In genomic region chr1:15454256-15454655, GRCh38 we compare ENCODE assay signal across 18 cellular contexts. TPM values are rescaled to one million over a fixed set of nuclear protein-coding genes. Genes with fewer than 3 reads are reported as not detected.
DNase-seq lines count a peak whose midpoint lies in the region; ATAC-seq and TF ChIP-seq lines count a peak whose summit lies in the region.
"Had no signal": no experiment of that assay in that cellular context is flagged by ENCODE, and none has a peak within 500 bp of the region (broad histone marks: within the 10 kb centered on the region; RNA-seq: fewer than 3 reads in every experiment).

No MANE protein-coding gene starts in this region.

- H3K9me3 ChIP-seq in AG04450 (ENCODE audit: control insufficient read depth, insufficient read depth, low read length) (peaks cover 10% of the 10 kb centered on the region), body of pancreas (no peaks in the 10 kb centered on the region)

- TF ChIP-seq CTCF in AG04450 (IDR thresholded peaks at IDR 0.05; ENCODE audit: low read depth, low read length): no peak
- no peak for TF ChIP-seq CTCF in body of pancreas (IDR thresholded peaks at IDR 0.05)

- no peak for TF ChIP-seq POLR2A in body of pancreas (IDR thresholded peaks at IDR 0.05)

- no peak overlapping the region for H3K4me3 ChIP-seq in AG04450 (ENCODE audit: low read depth, low read length)
- H3K4me3 ChIP-seq in body of pancreas: no peak overlapping the region
- H3K4me3 ChIP-seq: tibial nerve had no signal

- H3K4me1 Mint-ChIP-seq in activated T-helper 17 cell treated with anti-CD3 and anti-CD28 coated beads, Interleukin-2, amount 50 U/mL, for 72 hours: no peaks in the 10 kb centered on the region

- intact Hi-C loops in body of pancreas (cut with DNase I): no loop called here

- H3K27me3 Mint-ChIP-seq in activated T-helper 17 cell treated with anti-CD3 and anti-CD28 coated beads, Interleukin-2, amount 50 U/mL, for 72 hours: peaks cover 10% of the 10 kb centered on the region
- H3K27me3 Mint-ChIP-seq: activated naive CD8-positive, alpha-beta T cell had no signal

- peaks cover 74% of the 10 kb centered on the region for H3K4me1 ChIP-seq in body of pancreas
- H3K4me1 ChIP-seq: tibial nerve had no signal

- no peaks in the 10 kb centered on the region for H3K36me3 ChIP-seq in body of pancreas (replicated peaks in 1 of 2; ENCODE audit: insufficient read depth in 1 of 2, low read depth in 2 of 2)
- H3K36me3 ChIP-seq: tibial nerve, WERI-Rb-1 had no signal

- ATAC-seq in body of pancreas (peak; percentile 64), GM21737 (IDR thresholded peaks at IDR 0.05; ENCODE audit: unreplicated experiment) (no peak), GM19463 (IDR thresholded peaks at IDR 0.05; ENCODE audit: unreplicated experiment) (no peak), HG02970 (IDR thresholded peaks at IDR 0.05; ENCODE audit: low FRiP score, unreplicated experiment) (no peak)
- no peak for ATAC-seq in activated T-helper 17 cell treated with anti-CD3 and anti-CD28 coated beads, Interleukin-2, amount 50 U/mL, for 72 hours (replicated peaks)

- POLR2A ChIA-PET in AG04450 (lab: Yijun Ruan, JAX): interaction anchor here (0.6 kb wide), 1 partner anchor 170 kb away, joined by 4 read pairs; no protein-coding TSS in a partner anchor

- H3K9me3 Mint-ChIP-seq in activated T-helper 17 cell treated with anti-CD3 and anti-CD28 coated beads, Interleukin-2, amount 50 U/mL, for 72 hours: no peaks in the 10 kb centered on the region

- CTCF ChIA-PET in AG04450 (lab: Charles Lee): no interaction called here

- peak; percentile 32 for DNase-seq in AG04450 (ENCODE audit: low read depth, low spot score)
- peak; percentile 76 for DNase-seq in LHCN-M2 (ENCODE audit: low read depth)
- peak; percentile 87 to 94 (median 91) for DNase-seq in body of pancreas
- DNase-seq in iris pigment epithelial cell (ENCODE audit: low read depth): peak; percentile 78
- DNase-seq: activated CD8-positive, alpha-beta memory T cell treated with anti-CD3 and anti-CD28 coated beads, Interleukin-2, amount 50 U/mL, for 48 hours; DMS 273 treated with DMSO at 0.1 percent for 48 hours; islet precursor cell; NCI-H2029 treated with DMSO at 0.1 percent for 48 hours; WERI-Rb-1 had no signal

- no peak overlapping the region for H3K27ac Mint-ChIP-seq in activated T-helper 17 cell treated with anti-CD3 and anti-CD28 coated beads, Interleukin-2, amount 50 U/mL, for 72 hours
- H3K27ac Mint-ChIP-seq: activated naive CD8-positive, alpha-beta T cell had no signal

- no peak overlapping the region for H3K4me3 Mint-ChIP-seq in activated T-helper 17 cell treated with anti-CD3 and anti-CD28 coated beads, Interleukin-2, amount 50 U/mL, for 72 hours
- H3K4me3 Mint-ChIP-seq: activated naive CD8-positive, alpha-beta T cell had no signal

- H3K27me3 ChIP-seq in AG04450 (ENCODE audit: control insufficient read depth, insufficient read depth, low read length) (peaks cover 9% of the 10 kb centered on the region), body of pancreas (no peaks in the 10 kb centered on the region)
- H3K27me3 ChIP-seq: tibial nerve had no signal

- no peaks in the 10 kb centered on the region for H3K36me3 Mint-ChIP-seq in activated T-helper 17 cell treated with anti-CD3 and anti-CD28 coated beads, Interleukin-2, amount 50 U/mL, for 72 hours (ENCODE audit: low read depth)
- H3K36me3 Mint-ChIP-seq: activated naive CD8-positive, alpha-beta T cell had no signal

- WGBS in body of pancreas, 2 donors: 26 to 33% methylated on average over 3 of the region's 3 CpGs

- H3K27ac ChIP-seq in AG04450 (ENCODE audit: low read depth, low read length) (peak overlapping the region; percentile 11), body of pancreas (peak overlapping the region; percentile 83 to 92 (median 88))
- H3K27ac ChIP-seq: tibial nerve, WERI-Rb-1 had no signal

RNA-seq across cellular contexts. Expression of gene CELA2A, which starts 2.3 kb away (rescaled TPM):
- polyA plus RNA-seq in AG04450 (2011; rRNA removed): not detected in 2 replicates
- not detected in 2 replicates for polyA minus RNA-seq in AG04450 (2011; rRNA and poly(A)+ RNA removed)
- total RNA-seq in LHCN-M2 (2014; rRNA removed) (not detected in 2 replicates), body of pancreas (over 10,000 TPM in 1 of 2 donors, 1,000 to 10,000 TPM in 1; 4,384 to 21,046 TPM)
- polyA plus RNA-seq in LHCN-M2 (2012): not detected
- total RNA-seq in activated T-helper 17 cell treated with anti-CD3 and anti-CD28 coated beads, Interleukin-2, amount 50 U/mL, for 72 hours: not detected
- total RNA-seq: dermis microvascular lymphatic vessel endothelial cell, frontal cortex, mononuclear cell had no signal

RNA-seq across cellular contexts. Expression of gene CTRC, which starts 16.0 kb away (rescaled TPM):
- polyA plus RNA-seq in AG04450 (2011; rRNA removed): not detected in 2 replicates
- 3.0 TPM in 1 of 2 replicates, not detected in the other for polyA minus RNA-seq in AG04450 (2011; rRNA and poly(A)+ RNA removed)
- total RNA-seq in LHCN-M2 (2014; rRNA removed): not detected in 2 replicates
- polyA plus RNA-seq in LHCN-M2 (2012): not detected
- total RNA-seq in body of pancreas: over 10,000 TPM in 1 of 2 donors, 1,000 to 10,000 TPM in 1; 6,275 to 13,040 TPM
- total RNA-seq in activated T-helper 17 cell treated with anti-CD3 and anti-CD28 coated beads, Interleukin-2, amount 50 U/mL, for 72 hours: not detected
- total RNA-seq: dermis microvascular lymphatic vessel endothelial cell, frontal cortex had no signal

RNA-seq across cellular contexts. Expression of gene CELA2B, which starts 21.6 kb away (rescaled TPM):
- polyA plus RNA-seq in AG04450 (2011; rRNA removed): not detected in 2 replicates
- polyA minus RNA-seq in AG04450 (2011; rRNA and poly(A)+ RNA removed): not detected in 2 replicates
- total RNA-seq in LHCN-M2 (2014; rRNA removed) (not detected in 2 replicates), body of pancreas (1,000 to 10,000 TPM in 1 of 2 donors, 100 to 1,000 TPM in 1; 333 to 1,481 TPM)
- polyA plus RNA-seq in LHCN-M2 (2012): not detected
- total RNA-seq in activated T-helper 17 cell treated with anti-CD3 and anti-CD28 coated beads, Interleukin-2, amount 50 U/mL, for 72 hours: not detected
- total RNA-seq: dermis microvascular lymphatic vessel endothelial cell, frontal cortex, mononuclear cell, tibial nerve had no signal

RNA-seq across cellular contexts. Expression of gene EFHD2, which starts 44.6 kb away (rescaled TPM):
- polyA plus RNA-seq in AG04450 (2011; rRNA removed): 30.4 and 35.7 TPM in 2 replicates
- 13.2 and 14.1 TPM in 2 replicates for polyA minus RNA-seq in AG04450 (2011; rRNA and poly(A)+ RNA removed)
- 75.9 and 76.5 TPM in 2 replicates for total RNA-seq in LHCN-M2 (2014; rRNA removed)
- 34.8 TPM for polyA plus RNA-seq in LHCN-M2 (2012)
- 10 to 100 TPM; 56.7 to 78.6 TPM for total RNA-seq in body of pancreas
- total RNA-seq in activated T-helper 17 cell treated with anti-CD3 and anti-CD28 coated beads, Interleukin-2, amount 50 U/mL, for 72 hours: 10 to 100 TPM; 44.6 to 90.4 TPM

Comparison
In these comparisons a context has a peak if more than half of its experiments do, and no peak if none do; other contexts are left out.
1. DNase-seq: peak in every context shown above with its lines; median percentile 91 in body of pancreas; 78 in iris pigment epithelial cell; 76 in LHCN-M2; 32 in AG04450.
2. RNA of gene CELA2A, which starts 2.3 kb away (total RNA-seq): 4,384 to 21,046 TPM in body of pancreas; not detected in LHCN-M2 and not detected in activated T-helper 17 cell treated with anti-CD3 and anti-CD28 coated beads, Interleukin-2, amount 50 U/mL, for 72 hours; every median in the first group is over 1,000 times any median in the second.
3. RNA of gene CTRC, which starts 16.0 kb away (total RNA-seq): 6,275 to 13,040 TPM in body of pancreas; not detected in activated T-helper 17 cell treated with anti-CD3 and anti-CD28 coated beads, Interleukin-2, amount 50 U/mL, for 72 hours and not detected in LHCN-M2; every median in the first group is over 1,000 times any median in the second.
4. RNA of gene CELA2B, which starts 21.6 kb away (total RNA-seq): 333 to 1,481 TPM in body of pancreas; not detected in LHCN-M2 and not detected in activated T-helper 17 cell treated with anti-CD3 and anti-CD28 coated beads, Interleukin-2, amount 50 U/mL, for 72 hours; every median in the first group is over 100 times any median in the second.